In the genomic region with DNA sequence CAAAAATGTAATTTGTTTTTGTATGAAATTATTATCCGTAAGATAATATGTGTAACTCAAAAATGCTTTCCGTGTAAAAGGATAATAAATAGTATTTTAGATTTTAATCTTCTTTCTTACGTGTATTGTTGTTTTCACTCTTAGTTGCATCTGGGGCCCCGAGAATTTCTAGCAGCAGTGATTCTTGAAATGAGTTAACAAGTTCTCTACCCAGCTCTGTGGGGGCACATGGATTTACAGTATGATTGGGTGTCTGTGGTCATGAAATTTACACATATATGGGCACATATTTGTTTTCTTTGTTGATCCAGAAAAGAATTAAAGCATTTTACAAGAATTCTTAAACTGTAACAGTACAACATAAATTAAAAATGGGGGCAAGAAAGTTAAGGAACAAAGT, we compare ENCODE assay signal across 16 cellular contexts.
DNase-seq lines count a peak whose midpoint lies in the region; ATAC-seq and TF ChIP-seq lines count a peak whose summit lies in the region.
"Had no signal": no experiment of that assay in that cellular context is flagged by ENCODE, and none has a peak within 500 bp of the region (broad histone marks: within the 10 kb centered on the region; RNA-seq: fewer than 3 reads in every experiment).

No MANE protein-coding gene starts in this region.

- no peaks in the 10 kb centered on the region for H3K27me3 ChIP-seq in adrenal gland
- H3K27me3 ChIP-seq: brain microvascular endothelial cell had no signal

- peaks cover 13 to 35% of the 10 kb centered on the region in 2 donors for H3K4me1 ChIP-seq in adrenal gland (replicated peaks in 1 of 2)

- H3K27ac Mint-ChIP-seq in activated CD4-positive, alpha-beta T cell treated with anti-CD3 and anti-CD28 coated beads, Interleukin-2, amount 10 ng/mL, durations not matched to agents 24 days and 14 days, result peak overlapping the region; percentile 43
- no peak overlapping the region for H3K27ac Mint-ChIP-seq in activated CD4-positive, alpha-beta T cell treated with anti-CD3 and anti-CD28 coated beads, Interleukin-2, amount 10 ng/mL, durations not matched to agents 7 days and 5 days
- peak overlapping the region; percentile 67 for H3K27ac Mint-ChIP-seq in activated naive CD8-positive, alpha-beta T cell treated with anti-CD3 and anti-CD28 coated beads, Interleukin-2, amount 50 U/mL, for 24 hours
- H3K27ac Mint-ChIP-seq: CD4-positive, alpha-beta T cell had no signal

- no peaks in the 10 kb centered on the region for H3K27me3 Mint-ChIP-seq in activated CD4-positive, alpha-beta T cell treated with anti-CD3 and anti-CD28 coated beads, Interleukin-2, amount 10 ng/mL, durations not matched to agents 24 days and 14 days
- no peaks in the 10 kb centered on the region for H3K27me3 Mint-ChIP-seq in activated CD4-positive, alpha-beta T cell treated with anti-CD3 and anti-CD28 coated beads, Interleukin-2, amount 10 ng/mL, durations not matched to agents 7 days and 5 days
- no peaks in the 10 kb centered on the region for H3K27me3 Mint-ChIP-seq in activated naive CD8-positive, alpha-beta T cell treated with anti-CD3 and anti-CD28 coated beads, Interleukin-2, amount 50 U/mL, for 24 hours
- H3K27me3 Mint-ChIP-seq: CD4-positive, alpha-beta T cell; naive thymus-derived CD8-positive, alpha-beta T cell had no signal

- H3K4me3 ChIP-seq in adrenal gland, result no peak overlapping the region

- WGBS in adrenal gland, 4 donors, result 91 to 95% (median 93%) methylated on average over 4 of the region's 4 CpGs

- H3K36me3 ChIP-seq in adrenal gland (replicated peaks in 1 of 2), result peaks cover 0 to 37% of the 10 kb centered on the region in 2 donors

- ATAC-seq in HG02884 (IDR thresholded peaks at IDR 0.05; ENCODE audit: unreplicated experiment), result peak; percentile 81
- ATAC-seq in activated naive CD8-positive, alpha-beta T cell treated with anti-CD3 and anti-CD28 coated beads, Interleukin-2, amount 50 U/mL, for 24 hours, result peak; percentile 68
- ATAC-seq: naive thymus-derived CD8-positive, alpha-beta T cell; Panc1 had no signal

- H3K4me3 Mint-ChIP-seq in activated CD4-positive, alpha-beta T cell treated with anti-CD3 and anti-CD28 coated beads, Interleukin-2, amount 10 ng/mL, durations not matched to agents 24 days and 14 days, result no peak overlapping the region
- H3K4me3 Mint-ChIP-seq in activated CD4-positive, alpha-beta T cell treated with anti-CD3 and anti-CD28 coated beads, Interleukin-2, amount 10 ng/mL, durations not matched to agents 7 days and 5 days, result no peak overlapping the region
- H3K4me3 Mint-ChIP-seq in activated naive CD8-positive, alpha-beta T cell treated with anti-CD3 and anti-CD28 coated beads, Interleukin-2, amount 50 U/mL, for 24 hours, result no peak overlapping the region
- H3K4me3 Mint-ChIP-seq: CD4-positive, alpha-beta T cell; naive thymus-derived CD8-positive, alpha-beta T cell had no signal

- no peak for TF ChIP-seq POLR2A in adrenal gland (IDR thresholded peaks at IDR 0.05)

- DNase-seq in activated CD4-positive, alpha-beta T cell treated with anti-CD3 and anti-CD28 coated beads, Interleukin-2, amount 10 ng/mL, durations not matched to agents 24 days and 14 days, result no peak
- DNase-seq in activated CD4-positive, alpha-beta T cell treated with anti-CD3 and anti-CD28 coated beads, Interleukin-2, amount 10 ng/mL, durations not matched to agents 7 days and 5 days, result no peak
- DNase-seq in GM13976 (ENCODE audit: low spot score), result peak; percentile 26
- no peak for DNase-seq in activated naive CD8-positive, alpha-beta T cell treated with anti-CD3 and anti-CD28 coated beads, Interleukin-2, amount 50 U/mL, for 24 hours
- no peak for DNase-seq in DMS53 treated with DMSO at 0.1 percent for 48 hours (lab: John Stamatoyannopoulos, UW; ENCODE audit: unreplicated experiment)
- no peak for DNase-seq in adrenal gland
- no peak for DNase-seq in HT-29 (ENCODE audit: low spot score)
- DNase-seq: activated effector memory CD4-positive, alpha-beta T cell treated with Interleukin-2 at 50 U/mL for 16 hours; brain microvascular endothelial cell; CD4-positive, alpha-beta T cell; naive thymus-derived CD8-positive, alpha-beta T cell; NCI-H187; NCI-H526; WERI-Rb-1 had no signal

- no peaks in the 10 kb centered on the region for H3K9me3 ChIP-seq in adrenal gland (replicated peaks in 1 of 3)

- peaks cover 25% of the 10 kb centered on the region for H3K4me1 Mint-ChIP-seq in activated CD4-positive, alpha-beta T cell treated with anti-CD3 and anti-CD28 coated beads, Interleukin-2, amount 10 ng/mL, durations not matched to agents 24 days and 14 days
- H3K4me1 Mint-ChIP-seq in activated CD4-positive, alpha-beta T cell treated with anti-CD3 and anti-CD28 coated beads, Interleukin-2, amount 10 ng/mL, durations not matched to agents 7 days and 5 days, result peaks cover 23% of the 10 kb centered on the region
- H3K4me1 Mint-ChIP-seq in activated naive CD8-positive, alpha-beta T cell treated with anti-CD3 and anti-CD28 coated beads, Interleukin-2, amount 50 U/mL, for 24 hours, result peaks cover 33% of the 10 kb centered on the region

- peaks cover 65% of the 10 kb centered on the region for H3K36me3 Mint-ChIP-seq in activated CD4-positive, alpha-beta T cell treated with anti-CD3 and anti-CD28 coated beads, Interleukin-2, amount 10 ng/mL, durations not matched to agents 24 days and 14 days (ENCODE audit: low read depth)
- peaks cover 62% of the 10 kb centered on the region for H3K36me3 Mint-ChIP-seq in activated CD4-positive, alpha-beta T cell treated with anti-CD3 and anti-CD28 coated beads, Interleukin-2, amount 10 ng/mL, durations not matched to agents 7 days and 5 days (ENCODE audit: low read depth)
- H3K36me3 Mint-ChIP-seq in activated naive CD8-positive, alpha-beta T cell treated with anti-CD3 and anti-CD28 coated beads, Interleukin-2, amount 50 U/mL, for 24 hours (ENCODE audit: low read depth), result peaks cover 56% of the 10 kb centered on the region

- in situ Hi-C loops in GM13976 (cut with MboI; ENCODE audit: low sequenced_read_pairs, unreplicated experiment), result no loop called here

- POLR2A ChIA-PET in activated CD4-positive, alpha-beta T cell treated with anti-CD3 and anti-CD28 coated beads, Interleukin-2, amount 10 ng/mL, durations not matched to agents 7 days and 5 days (lab: Charles Lee), result no interaction called here

- H3K27ac ChIP-seq in adrenal gland, result no peak overlapping the region
- H3K27ac ChIP-seq: brain microvascular endothelial cell, WERI-Rb-1 had no signal

- no peaks in the 10 kb centered on the region for H3K9me3 Mint-ChIP-seq in activated CD4-positive, alpha-beta T cell treated with anti-CD3 and anti-CD28 coated beads, Interleukin-2, amount 10 ng/mL, durations not matched to agents 24 days and 14 days
- H3K9me3 Mint-ChIP-seq in activated CD4-positive, alpha-beta T cell treated with anti-CD3 and anti-CD28 coated beads, Interleukin-2, amount 10 ng/mL, durations not matched to agents 7 days and 5 days, result peaks cover 1% of the 10 kb centered on the region
- no peaks in the 10 kb centered on the region for H3K9me3 Mint-ChIP-seq in activated naive CD8-positive, alpha-beta T cell treated with anti-CD3 and anti-CD28 coated beads, Interleukin-2, amount 50 U/mL, for 24 hours
- H3K9me3 Mint-ChIP-seq: CD4-positive, alpha-beta T cell; naive thymus-derived CD8-positive, alpha-beta T cell had no signal

- CTCF ChIA-PET in activated CD4-positive, alpha-beta T cell treated with anti-CD3 and anti-CD28 coated beads, Interleukin-2, amount 10 ng/mL, durations not matched to agents 7 days and 5 days (lab: Charles Lee), result interaction anchor here (0.7 kb wide), 1 partner anchor 21 kb away, joined by 3 read pairs; no protein-coding TSS in a partner anchor

- no peak for TF ChIP-seq CTCF in GM13976 (IDR thresholded peaks at IDR 0.05; ENCODE audit: borderline replicate concordance, control extremely low read depth, extremely low read depth, insufficient read depth, missing control alignments)
- TF ChIP-seq CTCF in adrenal gland (IDR thresholded peaks at IDR 0.05), result no peak

- intact Hi-C loops in activated CD4-positive, alpha-beta T cell treated with anti-CD3 and anti-CD28 coated beads, Interleukin-2, amount 10 ng/mL, durations not matched to agents 24 days and 14 days (cut with micrococcal nuclease), result no loop called here
- intact Hi-C loops in adrenal gland (cut with DNase I), result no loop called here
